Comparison of ENCODE assay signal across 21 cellular contexts in genomic region chr4:41050116-41050515, GRCh38.
A peak's percentile ranks its signal among the peaks of the same experiment; 100 is the strongest.
DNase-seq lines count a peak whose midpoint lies in the region; ATAC-seq and TF ChIP-seq lines count a peak whose summit lies in the region.
"Had no signal": no experiment of that assay in that cellular context is flagged by ENCODE, and none has a peak within 500 bp of the region (broad histone marks: within the 10 kb centered on the region; RNA-seq: fewer than 3 reads in every experiment).

No MANE protein-coding gene starts in this region.

- intact Hi-C loops in Right ventricle myocardium superior (cut with DNase I), result no loop called here
- intact Hi-C loops in lower lobe of right lung (cut with DNase I), result no loop called here
- intact Hi-C loops in tibial artery (cut with DNase I; ENCODE audit: low total_unique reads), result no loop called here

- H3K4me3 ChIP-seq in lower lobe of right lung, result peak overlapping the region; percentile 7
- no peak overlapping the region for H3K4me3 ChIP-seq in tibial artery
- H3K4me3 ChIP-seq: GM23338 had no signal

- H3K27ac ChIP-seq in lower lobe of right lung (peak overlapping the region; percentile 46), tibial artery (peak overlapping the region; percentile 6 to 39)

- H3K9me3 ChIP-seq in lower lobe of right lung, result peaks cover 3% of the 10 kb centered on the region
- peaks cover 0 to 3% (median 0%) of the 10 kb centered on the region in 3 donors for H3K9me3 ChIP-seq in tibial artery

- no peaks in the 10 kb centered on the region for H3K27me3 ChIP-seq in lower lobe of right lung (ENCODE audit: low read depth)
- H3K27me3 ChIP-seq in tibial artery, result no peaks in the 10 kb centered on the region

- DNase-seq in NCI-H226 (peak; percentile 6), Right ventricle myocardium superior (no peak), lower lobe of right lung (no peak), tibial artery (no peak), T1000 (lab: John Stamatoyannopoulos, UW) (no peak), activated T-cell treated with anti-CD3 and anti-CD28 coated beads for 4 hours (no peak)
- DNase-seq in stimulated activated CD4-positive, alpha-beta T cell treated with anti-CD3 and anti-CD28 coated beads, Interleukin-4, amount 100 ng/mL, for 1 hour, result no peak
- DNase-seq: ACHN; CD4-positive, alpha-beta memory T cell; DND-41; GDM1; KBM-7; MV-4-11; NCI-H1436; NCI-H2081; NCI-H510A; SHP77; SK-N-SH had no signal

- H3K36me3 ChIP-seq in lower lobe of right lung (no peaks in the 10 kb centered on the region), tibial artery (no peaks in the 10 kb centered on the region)

- H3K4me1 ChIP-seq in lower lobe of right lung (peaks cover 4% of the 10 kb centered on the region), tibial artery (peaks cover 0 to 25% (median 17%) of the 10 kb centered on the region in 4 donors)

- peak; percentile 47 for ATAC-seq in Right ventricle myocardium superior (ENCODE audit: poor library complexity)
- peak in 1 of 2 donors; percentile 28 for ATAC-seq in lower lobe of right lung
- ATAC-seq: GM23338, HCT116, Panc1 had no signal

- TF ChIP-seq CTCF in lower lobe of right lung (IDR thresholded peaks at IDR 0.05), result no peak
- no peak for TF ChIP-seq CTCF in tibial artery (IDR thresholded peaks at IDR 0.05)
